10 cellular contexts compared by ENCODE assay signal in genomic region chr11:86150826-86151187, GRCh38.
DNase-seq lines count a peak whose midpoint lies in the region; ATAC-seq and TF ChIP-seq lines count a peak whose summit lies in the region.
"Had no signal": no experiment of that assay in that cellular context is flagged by ENCODE, and none has a peak within 500 bp of the region (broad histone marks: within the 10 kb centered on the region; RNA-seq: fewer than 3 reads in every experiment).

No MANE protein-coding gene starts in this region.

- H3K27ac Mint-ChIP-seq in neural progenitor cell: no peak overlapping the region

- H3K27me3 Mint-ChIP-seq in neural progenitor cell (ENCODE audit: insufficient read depth, low read depth): peaks cover 2% of the 10 kb centered on the region

- no peak overlapping the region for H3K4me3 Mint-ChIP-seq in neural progenitor cell
- H3K4me3 Mint-ChIP-seq: neural crest cell had no signal

- H2AFZ ChIP-seq in ACC112 (ENCODE audit: low read length, unreplicated experiment) (no peak overlapping the region), Karpas-422 (ENCODE audit: low read length) (peak overlapping the region; percentile 66; the same call in 1 of the 2 replicates), neural progenitor cell (replicated peaks) (peak overlapping the region; percentile 9)

- no peaks in the 10 kb centered on the region for H4K20me1 ChIP-seq in Karpas-422 (ENCODE audit: insufficient read depth, low read depth, low read length)
- H4K20me1 ChIP-seq in neural progenitor cell (ENCODE audit: low read depth): no peaks in the 10 kb centered on the region

- no peak overlapping the region for H3K9ac ChIP-seq in Karpas-422 (ENCODE audit: low read length)
- no peak overlapping the region for H3K9ac ChIP-seq in neural progenitor cell

- peaks cover 30% of the 10 kb centered on the region for H3K4me1 ChIP-seq in ACC112 (ENCODE audit: control insufficient read depth, insufficient read depth, low read length, unreplicated experiment)
- peaks cover 42% of the 10 kb centered on the region for H3K4me1 ChIP-seq in Karpas-422 (ENCODE audit: low read length)
- peaks cover 8% of the 10 kb centered on the region for H3K4me1 ChIP-seq in neural progenitor cell

- no peak overlapping the region for H3K4me3 ChIP-seq in ACC112 (ENCODE audit: low read depth, low read length)
- no peak overlapping the region for H3K4me3 ChIP-seq in Karpas-422 (ENCODE audit: low read length)
- no peak overlapping the region for H3K4me3 ChIP-seq in neural progenitor cell

- H3K36me3 ChIP-seq in ACC112 (ENCODE audit: insufficient read depth, low read length) (no peaks in the 10 kb centered on the region), Karpas-422 (ENCODE audit: insufficient read depth, low read length) (no peaks in the 10 kb centered on the region), neural progenitor cell (no peaks in the 10 kb centered on the region)

- no peaks in the 10 kb centered on the region for H3K9me2 ChIP-seq in Karpas-422 (replicated peaks; ENCODE audit: insufficient read depth, low read length)

- no peaks in the 10 kb centered on the region for H3K36me3 Mint-ChIP-seq in neural progenitor cell

- H3K4me1 Mint-ChIP-seq in neural progenitor cell: peaks cover 15% of the 10 kb centered on the region

- TF ChIP-seq CTCF in neural progenitor cell (IDR thresholded peaks at IDR 0.05): no peak

- DNase-seq in Karpas-422: no peak
- no peak for DNase-seq in neural progenitor cell (ENCODE audit: low spot score)
- no peak for DNase-seq in NCI-H774 (lab: John Stamatoyannopoulos, UW)
- no peak for DNase-seq in activated CD4-positive, alpha-beta T cell treated with anti-CD3 and anti-CD28 coated beads for 1 hour
- DNase-seq: NCI-H748 treated with DMSO at 0.1 percent for 48 hours had no signal

- ATAC-seq in HG03097 (IDR thresholded peaks at IDR 0.05; ENCODE audit: low FRiP score, unreplicated experiment) (no peak), HG03039 (IDR thresholded peaks at IDR 0.05; ENCODE audit: unreplicated experiment) (no peak)

- no peak overlapping the region for H3K4me2 ChIP-seq in Karpas-422 (ENCODE audit: low read depth, low read length, poor library complexity, severe bottlenecking)
- no peak overlapping the region for H3K4me2 ChIP-seq in neural progenitor cell

- H3F3A ChIP-seq in neural progenitor cell (ENCODE audit: low read depth): no peaks in the 10 kb centered on the region

- H3K27ac ChIP-seq in ACC112 (ENCODE audit: low read depth, low read length) (peak overlapping the region; percentile 69), Karpas-422 (ENCODE audit: low read length) (no peak overlapping the region), cingulate gyrus (ENCODE audit: low read depth, low read length) (peak overlapping the region; percentile 97), neural progenitor cell (no peak overlapping the region)

- H3K79me2 ChIP-seq in ACC112 (ENCODE audit: control insufficient read depth, insufficient read depth, low read length, unreplicated experiment) (no peaks in the 10 kb centered on the region), Karpas-422 (ENCODE audit: low read length) (no peaks in the 10 kb centered on the region), neural progenitor cell (ENCODE audit: low read depth) (no peaks in the 10 kb centered on the region)

- no peaks in the 10 kb centered on the region for H3K9me3 ChIP-seq in Karpas-422 (ENCODE audit: low read length)
- no peaks in the 10 kb centered on the region for H3K9me3 ChIP-seq in neural progenitor cell (ENCODE audit: low read depth)

- no peaks in the 10 kb centered on the region for H3K27me3 ChIP-seq in ACC112 (ENCODE audit: insufficient read depth, low read length)
- no peaks in the 10 kb centered on the region for H3K27me3 ChIP-seq in Karpas-422 (ENCODE audit: low read length)
- no peaks in the 10 kb centered on the region for H3K27me3 ChIP-seq in neural progenitor cell

- no peaks in the 10 kb centered on the region for H3K9me3 Mint-ChIP-seq in neural progenitor cell
- H3K9me3 Mint-ChIP-seq: neural crest cell had no signal

Comparison
In these comparisons a context has a peak if more than half of its experiments do, and no peak if none do; other contexts are left out.
1. H3K27ac ChIP-seq: peak in ACC112 (single experiment) and cingulate gyrus (single experiment); none in Karpas-422 (single experiment) and neural progenitor cell (single experiment).